8 cellular contexts compared by ENCODE assay signal in the genomic region with DNA sequence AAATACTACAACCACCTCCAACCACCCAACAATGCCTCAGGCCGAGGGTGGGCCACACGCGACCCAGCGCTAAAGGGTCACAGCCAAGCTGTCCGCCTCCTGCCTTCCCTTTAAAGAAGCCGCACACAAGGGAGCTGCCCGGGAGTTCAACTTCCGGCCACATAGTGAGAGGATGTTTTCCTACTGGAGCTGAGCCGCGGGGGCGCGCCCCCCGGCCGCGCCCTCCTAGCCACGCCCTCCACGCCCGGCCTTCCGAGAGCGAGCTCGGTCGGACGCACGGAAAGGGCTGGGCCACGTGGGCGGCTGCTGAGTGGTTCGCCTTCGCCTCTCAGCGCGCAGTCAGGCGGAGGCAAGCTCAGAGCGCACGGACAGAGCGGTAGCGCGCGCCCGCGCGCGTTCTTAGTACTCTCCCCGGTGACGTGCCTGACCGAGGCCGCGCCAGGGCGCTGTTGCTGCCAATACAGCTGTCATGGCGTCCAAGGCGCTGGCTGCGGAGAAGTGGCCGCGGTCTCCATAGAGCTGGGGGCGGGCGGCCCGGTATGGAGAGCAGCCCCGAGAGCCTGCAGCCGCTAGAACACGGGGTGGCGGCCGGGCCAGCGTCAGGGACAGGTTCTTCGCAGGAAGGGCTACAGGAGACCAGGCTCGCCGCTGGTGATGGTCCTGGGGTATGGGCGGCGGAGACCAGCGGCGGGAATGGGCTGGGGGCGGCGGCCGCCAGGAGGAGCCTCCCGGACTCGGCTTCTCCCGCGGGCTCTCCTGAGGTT. TPM values are rescaled to one million over a fixed set of nuclear protein-coding genes. Genes with fewer than 3 reads are reported as not detected.
A peak's percentile ranks its signal among the peaks of the same experiment; 100 is the strongest.
DNase-seq lines count a peak whose midpoint lies in the region; ATAC-seq and TF ChIP-seq lines count a peak whose summit lies in the region.

MINDY2 (plus strand) TSS at position 446 of the 764 bp plus-strand sequence; CDS start at position 540, 94 bp downstream.

- peak; percentile 99 for DNase-seq in EL
- peak; percentile 99 for DNase-seq in GM23338 (ENCODE audit: low spot score)
- peak; percentile 99 for DNase-seq in LHCN-M2 (ENCODE audit: low read depth)
- peak; percentile 100 for DNase-seq in RPMI8226
- DNase-seq in activated T-helper 1 cell treated with anti-CD3 and anti-CD28 coated beads, Interleukin-2, amount 50 U/mL, for 16 hours (ENCODE audit: low read depth in 1 of 2, low spot score in 1 of 2): peak; percentile 87
- peak; percentile 99 for DNase-seq in fibroblast of gingiva (ENCODE audit: low read depth)
- peak; percentile 93 for DNase-seq in naive B cell

- H3K4me2 ChIP-seq in GM23338: peak within 1 kb of the TSS; percentile 88

- no peak within 1 kb of the TSS; the same call in 2 of the 3 replicates for H3K4me3 Mint-ChIP-seq in GM23338
- H3K4me3 Mint-ChIP-seq in naive B cell: peak within 1 kb of the TSS in 3 of 8 donors; percentile 97 to 98 (median 98)
- peak within 1 kb of the TSS; percentile 93 for H3K4me3 Mint-ChIP-seq in stimulated activated memory B cell treated with anti-CD40 and anti-IgM and Interleukin-4, amounts not matched to agents 10 μg/mL and 1 μg/mL and 100 μg/mL, for 72 hours

- peak within 1 kb of the TSS; percentile 82 for H2AFZ ChIP-seq in GM23338

- peaks cover 45% of the 10 kb centered on the region for H3K79me2 ChIP-seq in GM23338 (replicated peaks; ENCODE audit: insufficient read depth)

- H3K27ac Mint-ChIP-seq in GM23338 (peak within 1 kb of the TSS; percentile 97), naive B cell (peak within 1 kb of the TSS; percentile 90 to 97 (median 96))
- peak within 1 kb of the TSS; percentile 95 for H3K27ac Mint-ChIP-seq in stimulated activated memory B cell treated with anti-CD40 and anti-IgM and Interleukin-4, amounts not matched to agents 10 μg/mL and 1 μg/mL and 100 μg/mL, for 72 hours

- TF ChIP-seq CTCF in GM23338 (conservative IDR thresholded peaks at IDR 0.05; ENCODE audit: low read depth in 2 of 2): peak; percentile 23 to 36

- no peaks in the 10 kb centered on the region for H3K27me3 ChIP-seq in GM23338 (ENCODE audit: insufficient read depth)

- H3K4me1 ChIP-seq in GM23338 (ENCODE audit: insufficient read depth): peaks cover 33% of the 10 kb centered on the region

- no peaks in the 10 kb centered on the region; the same call in 1 of the 2 replicates for H3F3A ChIP-seq in GM23338 (replicated peaks; ENCODE audit: low read depth)

- peak within 1 kb of the TSS; percentile 86 for H3K4me3 ChIP-seq in GM23338

- peaks cover 8% of the 10 kb centered on the region; the same call in 2 of the 3 replicates for H3K4me1 Mint-ChIP-seq in GM23338
- peaks cover 5 to 14% (median 8%) of the 10 kb centered on the region in 3 donors for H3K4me1 Mint-ChIP-seq in naive B cell
- H3K4me1 Mint-ChIP-seq in stimulated activated memory B cell treated with anti-CD40 and anti-IgM and Interleukin-4, amounts not matched to agents 10 μg/mL and 1 μg/mL and 100 μg/mL, for 72 hours: no peaks in the 10 kb centered on the region

- H3K36me3 Mint-ChIP-seq in GM23338 (ENCODE audit: low read depth): no peaks in the 10 kb centered on the region; the same call in 2 of the 3 replicates
- no peaks in the 10 kb centered on the region for H3K36me3 Mint-ChIP-seq in naive B cell
- H3K36me3 Mint-ChIP-seq in stimulated activated memory B cell treated with anti-CD40 and anti-IgM and Interleukin-4, amounts not matched to agents 10 μg/mL and 1 μg/mL and 100 μg/mL, for 72 hours: no peaks in the 10 kb centered on the region

- H3K9me2 ChIP-seq in GM23338 (ENCODE audit: insufficient read depth): no peaks in the 10 kb centered on the region

- peak; percentile 92 for ATAC-seq in GM23338
- ATAC-seq in naive B cell (ENCODE audit: low read depth in 2 of 2): peak; percentile 93 to 94
- ATAC-seq in stimulated activated memory B cell treated with anti-CD40 and anti-IgM and Interleukin-4, amounts not matched to agents 10 μg/mL and 1 μg/mL and 100 μg/mL, for 72 hours: peak; percentile 99

- peaks cover 17% of the 10 kb centered on the region for H3K27me3 Mint-ChIP-seq in GM23338 (ENCODE audit: insufficient read depth, low read depth, poor library complexity)
- peaks cover 0 to 4% (median 0%) of the 10 kb centered on the region in 3 donors for H3K27me3 Mint-ChIP-seq in naive B cell
- H3K27me3 Mint-ChIP-seq in stimulated activated memory B cell treated with anti-CD40 and anti-IgM and Interleukin-4, amounts not matched to agents 10 μg/mL and 1 μg/mL and 100 μg/mL, for 72 hours: no peaks in the 10 kb centered on the region

- 0 out of 2 replicates have a peak, but pooled peaks cover 17% of the 10 kb centered on the region for H4K20me1 ChIP-seq in GM23338 (replicated peaks; ENCODE audit: insufficient read depth)

- H3K27ac ChIP-seq in GM23338 (ENCODE audit: low read depth): peak within 1 kb of the TSS; percentile 89

- H3K9me3 Mint-ChIP-seq in GM23338 (no peaks in the 10 kb centered on the region), naive B cell (no peaks in the 10 kb centered on the region)
- H3K9me3 Mint-ChIP-seq in stimulated activated memory B cell treated with anti-CD40 and anti-IgM and Interleukin-4, amounts not matched to agents 10 μg/mL and 1 μg/mL and 100 μg/mL, for 72 hours: no peaks in the 10 kb centered on the region

- H3K36me3 ChIP-seq in GM23338 (ENCODE audit: insufficient read depth): no peaks in the 10 kb centered on the region

TF ChIP-seq in GM23338, 12 proteins besides CTCF, POLR2A, EP300 and RAD21:
- TF ChIP-seq CREB1 (CRISPR knock-in tag; IDR thresholded peaks at IDR 0.05; ENCODE audit: low read depth): peak; percentile 73
- peak; percentile 75; the same call in 1 of the 2 replicates for TF ChIP-seq POLR2AphosphoS5 (IDR thresholded peaks at IDR 0.05; ENCODE audit: low read depth)
- TF ChIP-seq, protein P1, sequence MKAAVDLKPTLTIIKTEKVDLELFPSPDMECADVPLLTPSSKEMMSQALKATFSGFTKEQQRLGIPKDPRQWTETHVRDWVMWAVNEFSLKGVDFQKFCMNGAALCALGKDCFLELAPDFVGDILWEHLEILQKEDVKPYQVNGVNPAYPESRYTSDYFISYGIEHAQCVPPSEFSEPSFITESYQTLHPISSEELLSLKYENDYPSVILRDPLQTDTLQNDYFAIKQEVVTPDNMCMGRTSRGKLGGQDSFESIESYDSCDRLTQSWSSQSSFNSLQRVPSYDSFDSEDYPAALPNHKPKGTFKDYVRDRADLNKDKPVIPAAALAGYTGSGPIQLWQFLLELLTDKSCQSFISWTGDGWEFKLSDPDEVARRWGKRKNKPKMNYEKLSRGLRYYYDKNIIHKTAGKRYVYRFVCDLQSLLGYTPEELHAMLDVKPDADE (IDR thresholded peaks at IDR 0.05): 0 out of 2 replicates have a peak, but pooled peaks have one; percentile 40
- no peak for TF ChIP-seq REST (IDR thresholded peaks at IDR 0.05; ENCODE audit: unreplicated experiment)

RNA-seq across cellular contexts. Expression of gene MINDY2, which starts in this region (rescaled TPM):
- 36.3 and 40.3 TPM in 2 replicates for total RNA-seq in GM23338 (2014; rRNA removed; shearing (Covaris generic))
- polyA plus RNA-seq in GM23338 (2016; fragmentation: Nextera tagmentation; extraction: Ambion mirVana) (34.0 and 47.9 TPM in 2 replicates), naive B cell (ENCODE audit: low read depth in 6 of 6) (10 to 100 TPM in 4 of 6 donors, 1 to 10 TPM in 2; 6.3 to 20.2 (median 12.1) TPM)
- 11.7 and 13.4 TPM in 2 replicates for total RNA-seq in LHCN-M2 (2014; rRNA removed)
- 2.5 TPM for polyA plus RNA-seq in LHCN-M2 (2012)

Comparison
In these comparisons a context has a peak if more than half of its experiments do, and no peak if none do; other contexts are left out.
1. Peak in every context shown above with its lines: DNase-seq, ATAC-seq, H3K4me3 ChIP-seq and H3K27ac ChIP-seq.